In the genomic region with DNA sequence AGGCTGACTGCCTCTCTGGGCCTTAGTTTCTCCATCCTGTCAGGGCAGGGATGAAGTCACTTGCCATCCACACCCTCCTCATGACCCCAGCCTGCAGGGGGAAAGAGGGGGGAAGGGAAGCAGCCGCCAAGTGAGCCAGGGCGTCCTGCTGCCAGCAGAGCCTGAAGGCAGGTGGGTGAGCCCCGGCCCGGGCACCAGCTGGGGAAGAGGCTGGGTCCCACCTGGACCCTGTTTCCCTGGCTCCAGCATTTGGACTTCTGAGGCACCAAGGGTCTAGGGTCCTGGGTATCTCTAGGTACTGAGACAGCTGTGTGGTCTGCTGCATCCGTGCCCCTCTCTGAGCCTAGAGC, we compare ENCODE assay signal across 16 cellular contexts. TPM values are rescaled to one million over a fixed set of nuclear protein-coding genes. Genes with fewer than 3 reads are reported as not detected.
DNase-seq lines count a peak whose midpoint lies in the region; ATAC-seq and TF ChIP-seq lines count a peak whose summit lies in the region.
"Had no signal": no experiment of that assay in that cellular context is flagged by ENCODE, and none has a peak within 500 bp of the region (broad histone marks: within the 10 kb centered on the region; RNA-seq: fewer than 3 reads in every experiment).

No MANE protein-coding gene starts in this region.

- intact Hi-C loops in esophagus squamous epithelium (cut with DNase I) = no loop called here

- peaks cover 0 to 48% (median 0%) of the 10 kb centered on the region in 4 donors for H3K27me3 ChIP-seq in esophagus squamous epithelium

- H3K4me1 Mint-ChIP-seq in activated T-cell treated with anti-CD3 and anti-CD28 coated beads, Interleukin-2, amount 50 U/mL, for 72 hours (ENCODE audit: low read depth) = peaks cover 29% of the 10 kb centered on the region
- H3K4me1 Mint-ChIP-seq in T-helper 17 cell = peaks cover 8% of the 10 kb centered on the region
- H3K4me1 Mint-ChIP-seq in stimulated activated effector memory CD8-positive, alpha-beta T cell treated with anti-CD3 and anti-CD28 coated beads, Interleukin-12 subunit alpha, Interleukin-12 subunit beta, amount 100 ng/mL, for 72 hours = peaks cover 31% of the 10 kb centered on the region

- TF ChIP-seq CTCF in esophagus squamous epithelium (IDR thresholded peaks at IDR 0.05) = no peak

- H3K9me3 ChIP-seq in T-helper 17 cell (ENCODE audit: control insufficient read depth, low read length, poor library complexity, severe bottlenecking) (no peaks in the 10 kb centered on the region), esophagus squamous epithelium (no peaks in the 10 kb centered on the region)

- peak overlapping the region; percentile 81 to 82 for H3K4me3 Mint-ChIP-seq in activated T-cell treated with anti-CD3 and anti-CD28 coated beads, Interleukin-2, amount 50 U/mL, for 72 hours
- peak overlapping the region; percentile 80 for H3K4me3 Mint-ChIP-seq in T-helper 17 cell
- H3K4me3 Mint-ChIP-seq in stimulated activated effector memory CD8-positive, alpha-beta T cell treated with anti-CD3 and anti-CD28 coated beads, Interleukin-12 subunit alpha, Interleukin-12 subunit beta, amount 100 ng/mL, for 72 hours = peak overlapping the region; percentile 68

- DNase-seq in activated T-cell treated with anti-CD3 and anti-CD28 coated beads, Interleukin-2, amount 50 U/mL, for 72 hours = no peak
- DNase-seq in activated T-cell treated with anti-CD3 and anti-CD28 coated beads, Interleukin-2, amount 50 U/mL, for 1 hour = no peak
- DNase-seq in T-helper 17 cell = no peak
- DNase-seq in esophagus squamous epithelium (lab: John Stamatoyannopoulos, UW) = no peak
- DNase-seq in stimulated activated effector memory CD8-positive, alpha-beta T cell treated with anti-CD3 and anti-CD28 coated beads, Interleukin-12 subunit alpha, Interleukin-12 subunit beta, amount 100 ng/mL, for 72 hours (ENCODE audit: low spot score in 2 of 2) = no peak
- DNase-seq in NCI-H1436 (lab: John Stamatoyannopoulos, UW) = no peak
- DNase-seq in NCI-H1417 (lab: John Stamatoyannopoulos, UW) = no peak
- no peak for DNase-seq in GM19238 (ENCODE audit: insufficient read length, low spot score)
- DNase-seq: activated CD4-positive, CD25-positive, alpha-beta regulatory T cell; hippocampal formation; NCI-H226; SHP77; stimulated activated CD4-positive, alpha-beta T cell treated with anti-CD3 and anti-CD28 coated beads, Interleukin-4, amount 100 ng/mL, for 24 hours; substantia nigra had no signal

- no peak for ATAC-seq in activated T-cell treated with anti-CD3 and anti-CD28 coated beads, Interleukin-2, amount 50 U/mL, for 72 hours (replicated peaks in 1 of 2)
- ATAC-seq in T-helper 17 cell = no peak
- ATAC-seq in stimulated activated effector memory CD8-positive, alpha-beta T cell treated with anti-CD3 and anti-CD28 coated beads, Interleukin-12 subunit alpha, Interleukin-12 subunit beta, amount 100 ng/mL, for 72 hours = no peak

- no peaks in the 10 kb centered on the region for H3K9me3 Mint-ChIP-seq in activated T-cell treated with anti-CD3 and anti-CD28 coated beads, Interleukin-2, amount 50 U/mL, for 72 hours
- no peaks in the 10 kb centered on the region for H3K9me3 Mint-ChIP-seq in stimulated activated effector memory CD8-positive, alpha-beta T cell treated with anti-CD3 and anti-CD28 coated beads, Interleukin-12 subunit alpha, Interleukin-12 subunit beta, amount 100 ng/mL, for 72 hours

- H3K4me3 ChIP-seq in esophagus squamous epithelium = peak overlapping the region; percentile 49 to 77 (median 60)
- H3K4me3 ChIP-seq: lung had no signal

- H3K4me1 ChIP-seq in esophagus squamous epithelium = peaks cover 41 to 71% (median 44%) of the 10 kb centered on the region in 3 donors

- no CpG with 5 or more reads among the region's 5 CpGs for WGBS in esophagus squamous epithelium, 2 donors

- H3K36me3 ChIP-seq in esophagus squamous epithelium = no peaks in the 10 kb centered on the region

- no peak overlapping the region for H3K27ac Mint-ChIP-seq in activated T-cell treated with anti-CD3 and anti-CD28 coated beads, Interleukin-2, amount 50 U/mL, for 72 hours
- peak overlapping the region; percentile 11 for H3K27ac Mint-ChIP-seq in T-helper 17 cell
- no peak overlapping the region for H3K27ac Mint-ChIP-seq in stimulated activated effector memory CD8-positive, alpha-beta T cell treated with anti-CD3 and anti-CD28 coated beads, Interleukin-12 subunit alpha, Interleukin-12 subunit beta, amount 100 ng/mL, for 72 hours

- no peak for TF ChIP-seq POLR2A in esophagus squamous epithelium (IDR thresholded peaks at IDR 0.05)

- no peaks in the 10 kb centered on the region for H3K27me3 Mint-ChIP-seq in activated T-cell treated with anti-CD3 and anti-CD28 coated beads, Interleukin-2, amount 50 U/mL, for 72 hours (ENCODE audit: low read depth)
- H3K27me3 Mint-ChIP-seq in T-helper 17 cell = no peaks in the 10 kb centered on the region

- no peaks in the 10 kb centered on the region for H3K36me3 Mint-ChIP-seq in activated T-cell treated with anti-CD3 and anti-CD28 coated beads, Interleukin-2, amount 50 U/mL, for 72 hours (ENCODE audit: insufficient read depth in 2 of 2)
- H3K36me3 Mint-ChIP-seq in T-helper 17 cell (ENCODE audit: low read depth) = peaks cover 4% of the 10 kb centered on the region
- H3K36me3 Mint-ChIP-seq in stimulated activated effector memory CD8-positive, alpha-beta T cell treated with anti-CD3 and anti-CD28 coated beads, Interleukin-12 subunit alpha, Interleukin-12 subunit beta, amount 100 ng/mL, for 72 hours = peaks cover 14% of the 10 kb centered on the region

- peak overlapping the region; percentile 88 to 91 (median 89) for H3K27ac ChIP-seq in esophagus squamous epithelium

RNA-seq across cellular contexts. Expression of a gene that starts 0.9 kb away (rescaled TPM):
- total RNA-seq in activated T-cell treated with anti-CD3 and anti-CD28 coated beads, Interleukin-2, amount 50 U/mL, for 72 hours = 1 to 10 TPM; 4.3 to 5.5 TPM
- total RNA-seq in T-helper 17 cell (1 to 10 TPM; 2.9 to 5.6 TPM), esophagus squamous epithelium (10 to 100 TPM; 13.5 to 20.8 (median 18.8) TPM)

RNA-seq across cellular contexts. Expression of a gene that starts 11.9 kb away (rescaled TPM):
- not detected for total RNA-seq in activated T-cell treated with anti-CD3 and anti-CD28 coated beads, Interleukin-2, amount 50 U/mL, for 72 hours
- total RNA-seq in T-helper 17 cell (not detected), esophagus squamous epithelium (under 1 TPM in 2 of 4 donors, not detected in 2; 0.19 to 0.66 TPM)
- total RNA-seq: lung, posterior vena cava had no signal

RNA-seq across cellular contexts. Expression of a gene that starts 21.0 kb away (rescaled TPM):
- 1 to 10 TPM; 1.7 to 3.8 TPM for total RNA-seq in activated T-cell treated with anti-CD3 and anti-CD28 coated beads, Interleukin-2, amount 50 U/mL, for 72 hours
- total RNA-seq in T-helper 17 cell (1 to 10 TPM; 1.8 to 2.3 TPM), esophagus squamous epithelium (10 to 100 TPM in 2 of 4 donors, 1 to 10 TPM in 2; 5.7 to 13.8 (median 9.4) TPM)

RNA-seq across cellular contexts. Expression of a gene that starts 21.8 kb away (rescaled TPM):
- 10 to 100 TPM; 13.3 to 16.6 TPM for total RNA-seq in activated T-cell treated with anti-CD3 and anti-CD28 coated beads, Interleukin-2, amount 50 U/mL, for 72 hours
- total RNA-seq in T-helper 17 cell (1 to 10 TPM; 3.3 to 4.5 TPM), esophagus squamous epithelium (1 to 10 TPM in 2 of 4 donors, under 1 TPM in 2; 0.35 to 5.5 (median 1.1) TPM)

RNA-seq across cellular contexts. Expression of a gene that starts 32.9 kb away (rescaled TPM):
- total RNA-seq in activated T-cell treated with anti-CD3 and anti-CD28 coated beads, Interleukin-2, amount 50 U/mL, for 72 hours = 10 to 100 TPM; 28.1 to 31.7 TPM
- total RNA-seq in T-helper 17 cell (10 to 100 TPM; 24.3 to 29.0 TPM), esophagus squamous epithelium (10 to 100 TPM; 17.8 to 24.5 (median 23.0) TPM)
